Comparison of ENCODE assay signal across 8 cellular contexts in the genomic region with DNA sequence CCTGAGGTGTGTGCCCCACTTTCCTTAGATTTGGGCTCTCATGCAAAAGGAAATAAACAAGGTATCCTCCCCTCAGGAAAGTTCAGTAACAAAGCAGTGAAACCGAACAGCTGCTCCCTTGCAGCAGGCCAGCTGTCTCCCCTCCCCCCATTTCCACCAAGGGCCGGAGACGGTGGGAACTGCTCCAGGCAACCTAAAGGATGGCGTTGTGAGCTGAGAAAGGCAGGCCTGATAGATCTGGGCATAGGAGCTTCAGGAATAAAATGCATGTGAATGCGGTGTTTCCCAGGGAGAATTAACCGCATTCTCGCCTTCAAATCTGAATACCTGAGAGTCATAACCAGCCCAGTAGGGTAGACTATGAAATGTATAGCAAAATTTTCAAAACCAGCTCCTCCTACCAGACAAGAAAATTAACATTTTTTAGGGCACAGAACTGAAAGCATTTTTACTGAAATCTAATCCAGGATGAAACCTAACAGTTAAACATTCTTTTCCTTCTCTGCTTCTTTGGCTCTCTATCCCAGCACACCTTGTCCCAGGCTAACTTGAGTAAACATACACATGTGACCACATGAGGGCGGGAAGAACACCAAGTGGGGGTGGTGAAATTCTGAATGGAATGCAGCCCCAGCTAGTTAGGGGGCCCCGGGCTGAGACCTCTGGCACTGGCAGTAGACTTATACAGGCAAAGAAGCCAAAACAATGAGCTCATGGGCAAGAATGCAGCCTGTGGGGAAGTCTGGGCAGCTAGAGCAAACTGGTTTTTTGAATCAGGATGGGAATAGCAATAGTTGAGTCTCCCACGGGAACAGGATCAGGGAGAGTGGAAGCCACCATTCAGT. TPM values are rescaled to one million over a fixed set of nuclear protein-coding genes. Genes with fewer than 3 reads are reported as not detected.
DNase-seq lines count a peak whose midpoint lies in the region; ATAC-seq and TF ChIP-seq lines count a peak whose summit lies in the region.

No MANE protein-coding gene starts in this region.

- peak overlapping the region; percentile 95 for H3K27ac Mint-ChIP-seq in activated CD8-positive, alpha-beta T cell treated with anti-CD3 and anti-CD28 coated beads, Interleukin-2, amount 10 ng/mL, durations not matched to agents 7 days and 5 days

- TF ChIP-seq CTCF in thyroid gland (IDR thresholded peaks at IDR 0.05), result no peak

- 4 to 6% methylated on average over 10 of the region's 10 CpGs for WGBS in thyroid gland, 2 donors

- no peaks in the 10 kb centered on the region for H3K9me3 Mint-ChIP-seq in activated CD8-positive, alpha-beta T cell treated with anti-CD3 and anti-CD28 coated beads, Interleukin-2, amount 10 ng/mL, durations not matched to agents 7 days and 5 days (ENCODE audit: insufficient read depth)

- H3K9ac ChIP-seq in mucosa of stomach (ENCODE audit: low read length), result peak overlapping the region; percentile 59

- peak; percentile 74 for DNase-seq in DMS153 treated with DMSO at 0.1 percent for 48 hours (lab: John Stamatoyannopoulos, UW; ENCODE audit: unreplicated experiment)
- DNase-seq in H4 (ENCODE audit: low spot score), result peak; percentile 96
- DNase-seq in NCI-H2029 treated with DMSO at 0.1 percent for 48 hours (lab: John Stamatoyannopoulos, UW), result peak; percentile 45
- peak; percentile 73 for DNase-seq in activated CD8-positive, alpha-beta T cell treated with anti-CD3 and anti-CD28 coated beads, Interleukin-2, amount 10 ng/mL, durations not matched to agents 7 days and 5 days
- peak; percentile 97 to 98 for DNase-seq in thyroid gland

- peak overlapping the region; percentile 99 to 100 (median 99) for H3K27ac ChIP-seq in thyroid gland

- H3K36me3 ChIP-seq in mucosa of stomach (ENCODE audit: control insufficient read depth, insufficient read depth, low read length), result peaks cover 6% of the 10 kb centered on the region
- H3K36me3 ChIP-seq in thyroid gland, result peaks cover 5 to 10% of the 10 kb centered on the region in 2 donors

- peak; percentile 10 for ATAC-seq in activated CD8-positive, alpha-beta T cell treated with anti-CD3 and anti-CD28 coated beads, Interleukin-2, amount 10 ng/mL, durations not matched to agents 7 days and 5 days
- ATAC-seq in esophagus mucosa (peak; percentile 59), HG02588 (IDR thresholded peaks at IDR 0.05; ENCODE audit: unreplicated experiment) (no peak)

- CTCF ChIA-PET in activated CD8-positive, alpha-beta T cell treated with anti-CD3 and anti-CD28 coated beads, Interleukin-2, amount 10 ng/mL, durations not matched to agents 7 days and 5 days (lab: Charles Lee), result interaction anchor here (0.6 to 14.3 kb wide), 10 partner anchors 7 to 680 kb away, joined by 3 to 412 read pairs (median 6); partner anchors contain the start of genes ENSA, GOLPH3L and MCL1

- peaks cover 75% of the 10 kb centered on the region for H3K4me1 ChIP-seq in mucosa of stomach (ENCODE audit: control insufficient read depth, insufficient read depth, low read length)
- peaks cover 90 to 96% of the 10 kb centered on the region in 2 donors for H3K4me1 ChIP-seq in thyroid gland

- peak in 1 of 2 donors; percentile 82 for TF ChIP-seq POLR2A in thyroid gland (IDR thresholded peaks at IDR 0.05)

- H3K27me3 ChIP-seq in mucosa of stomach (ENCODE audit: control insufficient read depth, insufficient read depth, low read length) (no peaks in the 10 kb centered on the region), thyroid gland (no peaks in the 10 kb centered on the region)

- H3K9me3 ChIP-seq in mucosa of stomach (ENCODE audit: control insufficient read depth, low read length) (no peaks in the 10 kb centered on the region), thyroid gland (no peaks in the 10 kb centered on the region)

- H3K4me1 Mint-ChIP-seq in activated CD8-positive, alpha-beta T cell treated with anti-CD3 and anti-CD28 coated beads, Interleukin-2, amount 10 ng/mL, durations not matched to agents 7 days and 5 days (ENCODE audit: low read depth), result peaks cover 97% of the 10 kb centered on the region

- intact Hi-C loops in thyroid gland (cut with DNase I), result no loop called here

- H3K4me3 Mint-ChIP-seq in activated CD8-positive, alpha-beta T cell treated with anti-CD3 and anti-CD28 coated beads, Interleukin-2, amount 10 ng/mL, durations not matched to agents 7 days and 5 days, result peak overlapping the region; percentile 72

- POLR2A ChIA-PET in activated CD8-positive, alpha-beta T cell treated with anti-CD3 and anti-CD28 coated beads, Interleukin-2, amount 10 ng/mL, durations not matched to agents 7 days and 5 days (lab: Charles Lee), result interaction anchor here (0.6 to 19.3 kb wide), 9 partner anchors 4 to 680 kb away, joined by 3 to 1108 read pairs (median 8); partner anchors contain the start of genes ENSA and MCL1

- peaks cover 38% of the 10 kb centered on the region for H3K36me3 Mint-ChIP-seq in activated CD8-positive, alpha-beta T cell treated with anti-CD3 and anti-CD28 coated beads, Interleukin-2, amount 10 ng/mL, durations not matched to agents 7 days and 5 days (ENCODE audit: low read depth)

- no peak overlapping the region for H3K4me3 ChIP-seq in mucosa of stomach (ENCODE audit: low read length)
- H3K4me3 ChIP-seq in thyroid gland (replicated peaks in 1 of 3), result peak overlapping the region in 1 of 3 donors; percentile 28

- H3K27me3 Mint-ChIP-seq in activated CD8-positive, alpha-beta T cell treated with anti-CD3 and anti-CD28 coated beads, Interleukin-2, amount 10 ng/mL, durations not matched to agents 7 days and 5 days (ENCODE audit: low read depth), result no peaks in the 10 kb centered on the region

RNA-seq across cellular contexts. Expression of gene MCL1, which starts 11.5 kb away (rescaled TPM):
- 95.2 and 98.6 TPM in 2 replicates for total RNA-seq in H4 (2014; rRNA removed; shearing (Covaris generic))
- 100 to 1,000 TPM; 249 to 261 TPM for total RNA-seq in activated CD8-positive, alpha-beta T cell treated with anti-CD3 and anti-CD28 coated beads, Interleukin-2, amount 10 ng/mL, durations not matched to agents 7 days and 5 days
- total RNA-seq in esophagus mucosa, result 169 TPM
- total RNA-seq in thyroid gland, result 100 to 1,000 TPM; 164 to 313 (median 203) TPM

RNA-seq across cellular contexts. Expression of gene ADAMTSL4, which starts 18.7 kb away (rescaled TPM):
- total RNA-seq in H4 (2014; rRNA removed; shearing (Covaris generic)), result 0.80 and 1.1 TPM in 2 replicates
- not detected for total RNA-seq in activated CD8-positive, alpha-beta T cell treated with anti-CD3 and anti-CD28 coated beads, Interleukin-2, amount 10 ng/mL, durations not matched to agents 7 days and 5 days
- 42.9 TPM for total RNA-seq in esophagus mucosa
- total RNA-seq in thyroid gland, result 10 to 100 TPM in 1 of 4 donors, 1 to 10 TPM in 3; 2.1 to 15.7 (median 6.9) TPM

RNA-seq across cellular contexts. Expression of gene FALEC, which starts 52.4 kb away (rescaled TPM):
- total RNA-seq in H4 (2014; rRNA removed; shearing (Covaris generic)), result not detected in 2 replicates
- not detected for total RNA-seq in activated CD8-positive, alpha-beta T cell treated with anti-CD3 and anti-CD28 coated beads, Interleukin-2, amount 10 ng/mL, durations not matched to agents 7 days and 5 days
- total RNA-seq in esophagus mucosa, result 1.6 TPM
- not detected for total RNA-seq in thyroid gland

Comparison
In these comparisons a context has a peak if more than half of its experiments do, and no peak if none do; other contexts are left out.
1. DNase-seq: peak in every context shown above with its lines; median percentile 98 in thyroid gland; 96 in H4; 74 in DMS153 treated with DMSO at 0.1 percent for 48 hours; 73 in activated CD8-positive, alpha-beta T cell treated with anti-CD3 and anti-CD28 coated beads, Interleukin-2, amount 10 ng/mL, durations not matched to agents 7 days and 5 days; 45 in NCI-H2029 treated with DMSO at 0.1 percent for 48 hours.